Comparison of ENCODE assay signal across 1 cellular context in the genomic region with DNA sequence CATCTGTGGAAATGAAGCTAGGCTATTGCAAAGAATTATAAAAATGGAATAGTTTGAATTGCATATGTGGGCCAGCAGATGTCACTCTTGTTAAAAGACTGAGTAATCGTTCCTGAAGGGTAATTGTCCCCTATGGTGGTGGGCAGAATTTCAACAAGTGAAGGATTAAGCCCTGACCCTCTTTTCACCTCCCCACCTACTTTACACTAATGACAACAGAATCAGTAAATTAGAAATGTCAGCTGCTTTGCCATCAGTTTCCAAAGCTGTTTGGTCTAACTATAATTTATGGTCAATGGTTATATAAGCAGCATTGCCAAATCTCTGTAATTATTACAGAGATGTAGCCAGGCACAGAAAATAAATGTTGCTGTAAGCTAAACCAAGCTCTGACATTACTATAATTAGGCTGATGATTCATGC.
TF ChIP-seq lines count a peak whose summit lies in the region.

No MANE protein-coding gene starts in this region.

TF ChIP-seq in IMR-90, 13 proteins besides CTCF, POLR2A, EP300 and RAD21 (continued from another document):
- TF ChIP-seq MAFK (IDR thresholded peaks at IDR 0.05; ENCODE audit: low read depth, low read length), result no peak
